In genomic region chr18:13370995-13371625, GRCh38 we compare ENCODE assay signal across 15 cellular contexts.
A peak's percentile ranks its signal among the peaks of the same experiment; 100 is the strongest.
DNase-seq lines count a peak whose midpoint lies in the region; ATAC-seq and TF ChIP-seq lines count a peak whose summit lies in the region.
"Had no signal": no experiment of that assay in that cellular context is flagged by ENCODE, and none has a peak within 500 bp of the region (broad histone marks: within the 10 kb centered on the region; RNA-seq: fewer than 3 reads in every experiment).

No MANE protein-coding gene starts in this region.

- H3K36me3 ChIP-seq in right atrium auricular region = no peaks in the 10 kb centered on the region
- H3K36me3 ChIP-seq: HAP-1 had no signal

- intact Hi-C loops in left ventricle myocardium superior (cut with micrococcal nuclease) = no loop called here

- no peaks in the 10 kb centered on the region for H3K9me3 Mint-ChIP-seq in activated T-helper 17 cell treated with anti-CD3 and anti-CD28 coated beads, Interleukin-2, amount 50 U/mL, for 72 hours
- no peaks in the 10 kb centered on the region for H3K9me3 Mint-ChIP-seq in stimulated activated memory B cell treated with anti-CD40 and anti-IgM and Interleukin-4, amounts not matched to agents 10 μg/mL and 1 μg/mL and 100 μg/mL, for 72 hours
- H3K9me3 Mint-ChIP-seq in HFFc6 = peaks cover 7% of the 10 kb centered on the region; the same call in 1 of the 2 replicates
- H3K9me3 Mint-ChIP-seq: IgD-negative memory B cell had no signal

- H3K27me3 ChIP-seq in right atrium auricular region = no peaks in the 10 kb centered on the region

- ATAC-seq in left ventricle myocardium superior = no peak
- ATAC-seq in activated T-helper 17 cell treated with anti-CD3 and anti-CD28 coated beads, Interleukin-2, amount 50 U/mL, for 72 hours (replicated peaks) = no peak
- no peak for ATAC-seq in left lobe of liver
- ATAC-seq in stimulated activated memory B cell treated with anti-CD40 and anti-IgM and Interleukin-4, amounts not matched to agents 10 μg/mL and 1 μg/mL and 100 μg/mL, for 72 hours = no peak
- no peak for ATAC-seq in HG03175 (IDR thresholded peaks at IDR 0.05; ENCODE audit: unreplicated experiment)

- H3K27ac Mint-ChIP-seq in activated T-helper 17 cell treated with anti-CD3 and anti-CD28 coated beads, Interleukin-2, amount 50 U/mL, for 72 hours = peak overlapping the region; percentile 82
- peak overlapping the region; percentile 63 for H3K27ac Mint-ChIP-seq in stimulated activated memory B cell treated with anti-CD40 and anti-IgM and Interleukin-4, amounts not matched to agents 10 μg/mL and 1 μg/mL and 100 μg/mL, for 72 hours
- no peak overlapping the region for H3K27ac Mint-ChIP-seq in HFFc6

- CTCF ChIA-PET in RWPE1 (lab: Yijun Ruan, JAX) = no interaction called here

- no peak overlapping the region for H3K27ac ChIP-seq in right atrium auricular region
- no peak overlapping the region for H3K27ac ChIP-seq in RWPE1

- H3K27me3 Mint-ChIP-seq in activated T-helper 17 cell treated with anti-CD3 and anti-CD28 coated beads, Interleukin-2, amount 50 U/mL, for 72 hours = no peaks in the 10 kb centered on the region
- peaks cover 18% of the 10 kb centered on the region for H3K27me3 Mint-ChIP-seq in stimulated activated memory B cell treated with anti-CD40 and anti-IgM and Interleukin-4, amounts not matched to agents 10 μg/mL and 1 μg/mL and 100 μg/mL, for 72 hours
- H3K27me3 Mint-ChIP-seq in HFFc6 (ENCODE audit: insufficient read depth) = peaks cover 3% of the 10 kb centered on the region

- TF ChIP-seq CTCF in right atrium auricular region (IDR thresholded peaks at IDR 0.05) (no peak), RWPE1 (conservative IDR thresholded peaks at IDR 0.05; ENCODE audit: low read depth) (no peak), HFFc6 (IDR thresholded peaks at IDR 0.05) (no peak)

- peaks cover 11% of the 10 kb centered on the region for H3K36me3 Mint-ChIP-seq in activated T-helper 17 cell treated with anti-CD3 and anti-CD28 coated beads, Interleukin-2, amount 50 U/mL, for 72 hours (ENCODE audit: low read depth)
- H3K36me3 Mint-ChIP-seq in stimulated activated memory B cell treated with anti-CD40 and anti-IgM and Interleukin-4, amounts not matched to agents 10 μg/mL and 1 μg/mL and 100 μg/mL, for 72 hours = no peaks in the 10 kb centered on the region
- no peaks in the 10 kb centered on the region for H3K36me3 Mint-ChIP-seq in HFFc6 (ENCODE audit: low read depth)

- POLR2A ChIA-PET in RWPE1 (lab: Yijun Ruan, JAX; ENCODE audit: low non-redundant PET) = no interaction called here

- peaks cover 39% of the 10 kb centered on the region for H3K4me1 Mint-ChIP-seq in activated T-helper 17 cell treated with anti-CD3 and anti-CD28 coated beads, Interleukin-2, amount 50 U/mL, for 72 hours
- peaks cover 27% of the 10 kb centered on the region for H3K4me1 Mint-ChIP-seq in stimulated activated memory B cell treated with anti-CD40 and anti-IgM and Interleukin-4, amounts not matched to agents 10 μg/mL and 1 μg/mL and 100 μg/mL, for 72 hours
- H3K4me1 Mint-ChIP-seq in HFFc6 (ENCODE audit: low read depth) = peaks cover 12% of the 10 kb centered on the region

- H3K4me3 Mint-ChIP-seq in activated T-helper 17 cell treated with anti-CD3 and anti-CD28 coated beads, Interleukin-2, amount 50 U/mL, for 72 hours = peak overlapping the region; percentile 58
- H3K4me3 Mint-ChIP-seq in stimulated activated memory B cell treated with anti-CD40 and anti-IgM and Interleukin-4, amounts not matched to agents 10 μg/mL and 1 μg/mL and 100 μg/mL, for 72 hours = no peak overlapping the region
- no peak overlapping the region for H3K4me3 Mint-ChIP-seq in HFFc6

- H3K4me1 ChIP-seq in right atrium auricular region = peaks cover 0 to 30% of the 10 kb centered on the region in 2 donors
- H3K4me1 ChIP-seq: HAP-1 had no signal

- peak; percentile 52 for DNase-seq in right atrium auricular region (ENCODE audit: low spot score)
- no peak for DNase-seq in left ventricle myocardium superior
- DNase-seq in left lobe of liver (ENCODE audit: low spot score) = peak; percentile 35
- DNase-seq in RWPE1 (ENCODE audit: low spot score) = no peak
- DNase-seq in HFFc6 = no peak
- DNase-seq: DMS 273 treated with DMSO at 0.1 percent for 48 hours, NCI-H146, NCI-H2081 treated with DMSO at 0.1 percent for 48 hours, NCI-H524, SHP77 treated with DMSO at 0.1 percent for 48 hours had no signal

- H3K9me3 ChIP-seq in right atrium auricular region = no peaks in the 10 kb centered on the region
- H3K9me3 ChIP-seq: HAP-1 had no signal

- no peak overlapping the region for H3K4me3 ChIP-seq in right atrium auricular region
- H3K4me3 ChIP-seq: HAP-1 had no signal

Comparison
In these comparisons a context has a peak if more than half of its experiments do, and no peak if none do; other contexts are left out.
1. DNase-seq: peak in right atrium auricular region (single experiment) and left lobe of liver (single experiment); none in left ventricle myocardium superior (single experiment), RWPE1 (single experiment) and HFFc6 (single experiment).